In the genomic region with DNA sequence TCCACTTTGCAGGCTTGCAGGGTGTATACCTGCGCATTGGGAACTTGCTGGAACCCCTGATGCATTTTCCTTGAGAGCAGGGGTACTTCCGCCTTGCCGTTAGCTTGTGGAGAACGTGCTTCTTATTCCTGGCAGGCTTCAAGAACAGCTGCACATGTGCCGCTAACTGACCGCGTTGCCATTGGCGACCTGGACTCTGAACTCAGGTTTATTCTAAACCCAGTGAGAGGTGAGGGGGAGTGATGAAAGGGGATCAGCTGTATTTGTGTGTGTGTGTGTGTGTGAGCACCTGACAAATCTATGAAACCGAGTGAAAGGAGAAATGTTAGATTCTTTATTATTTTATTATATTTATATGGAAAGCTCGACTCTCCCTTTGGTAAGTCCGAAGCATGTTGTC, we compare ENCODE assay signal across 22 cellular contexts.
DNase-seq lines count a peak whose midpoint lies in the region; ATAC-seq, FAIRE-seq and TF ChIP-seq lines count a peak whose summit lies in the region.
"Had no signal": no experiment of that assay in that cellular context is flagged by ENCODE, and none has a peak within 500 bp of the region (broad histone marks: within the 10 kb centered on the region; RNA-seq: fewer than 3 reads in every experiment).

No MANE protein-coding gene starts in this region.

- H3K4me2 ChIP-seq in HepG2 (ENCODE audit: low read depth, low read length), result no peak overlapping the region; the same call in 1 of the 2 replicates
- H3K4me2 ChIP-seq: SK-N-SH had no signal

- H3K79me2 ChIP-seq in HepG2 (ENCODE audit: insufficient read depth, low read length), result no peaks in the 10 kb centered on the region

- DNase-seq in NCI-H82 (lab: John Stamatoyannopoulos, UW) (peak; percentile 28), NCI-H82 treated with DMSO at 0.1 percent for 48 hours (lab: John Stamatoyannopoulos, UW; ENCODE audit: unreplicated experiment) (no peak), NCI-H69 (lab: John Stamatoyannopoulos, UW) (peak; percentile 15), HepG2 (ENCODE audit: low spot score) (peak; percentile 76), upper lobe of left lung (no peak)
- no peak for DNase-seq in activated CD4-positive, alpha-beta T cell treated with anti-CD3 and anti-CD28 coated beads for 4 hours
- DNase-seq: ACHN; AML-193; GDM1; GM23248; KBM-7; MV-4-11; NCI-H1694; NCI-H446; NK-92 treated with Interleukin-12 subunit alpha and Interleukin-12 subunit beta, amount 100 ng/mL, for 24 hours; SHP77; SK-N-SH; T-helper 1 cell had no signal

- H3K9me3 ChIP-seq in HepG2 (ENCODE audit: low read length), result no peaks in the 10 kb centered on the region
- H3K9me3 ChIP-seq in upper lobe of left lung, result no peaks in the 10 kb centered on the region
- H3K9me3 ChIP-seq: SK-N-SH had no signal

- H3K27ac ChIP-seq in HepG2 (ENCODE audit: extremely low read length, insufficient read depth, low read length), result peak overlapping the region; percentile 11
- no peak overlapping the region for H3K27ac ChIP-seq in upper lobe of left lung
- H3K27ac ChIP-seq: GM23248 had no signal

- TF ChIP-seq CTCF in HepG2 (CRISPR knock-in tag; IDR thresholded peaks at IDR 0.05) (no peak), upper lobe of left lung (IDR thresholded peaks at IDR 0.05) (no peak)

- TF ChIP-seq POLR2A in HepG2 (IDR thresholded peaks at IDR 0.05; ENCODE audit: insufficient read depth in 1 of 2, low read depth in 2 of 2, low read length in 2 of 2), result no peak
- no peak for TF ChIP-seq POLR2A in upper lobe of left lung (IDR thresholded peaks at IDR 0.05)

- H2AFZ ChIP-seq in HepG2 (ENCODE audit: low read length), result no peak overlapping the region
- H2AFZ ChIP-seq: GM23248 had no signal

- H3K27me3 ChIP-seq in HepG2 (ENCODE audit: control insufficient read depth in 1 of 2, insufficient read depth in 2 of 2, low read length in 2 of 2) (no peaks in the 10 kb centered on the region), upper lobe of left lung (no peaks in the 10 kb centered on the region)

- peak; percentile 51 for FAIRE-seq in HepG2 (lab: Jason Lieb, UNC)
- FAIRE-seq: GM12891, GM18507 had no signal

- ATAC-seq in HepG2 (peak; percentile 91), HG03280 (IDR thresholded peaks at IDR 0.05; ENCODE audit: unreplicated experiment) (no peak), upper lobe of left lung (ENCODE audit: low FRiP score in 2 of 2) (no peak)
- ATAC-seq: HCT116 had no signal

- 28% methylated on average over 7 of the region's 11 CpGs for WGBS in HepG2 (ENCODE audit: low lambda C conversion rate)
- WGBS in upper lobe of left lung, 2 donors, result 85 to 88% methylated on average over 11 of the region's 11 CpGs

- CTCF ChIA-PET in HepG2 (lab: Yijun Ruan, JAX; ENCODE audit: low intra/inter-chr PET ratio, low total read pairs), result no interaction called here

- H3K9ac ChIP-seq in HepG2 (ENCODE audit: insufficient read depth, low read depth, low read length), result no peak overlapping the region
- H3K9ac ChIP-seq: GM23248, SK-N-SH had no signal

- H3K36me3 ChIP-seq in HepG2 (replicated peaks in 1 of 2; ENCODE audit: control insufficient read depth in 1 of 2, insufficient read depth in 2 of 2, low read length in 2 of 2), result peaks cover 3 to 17% of the 10 kb centered on the region in 2 experiments; a peak in 3 of 5 replicates
- peaks cover 0 to 5% (median 0%) of the 10 kb centered on the region in 4 donors for H3K36me3 ChIP-seq in upper lobe of left lung

- no peak for TF ChIP-seq RAD21 in HepG2 (CRISPR knock-in tag; IDR thresholded peaks at IDR 0.05)

- intact Hi-C loops in HepG2 (cut with micrococcal nuclease; ENCODE audit: unreplicated experiment), result no loop called here

- POLR2A ChIA-PET in HepG2 (lab: Yijun Ruan, JAX), result no interaction called here

- 0 out of 4 replicates have a peak, but pooled peaks of 1 of the 2 experiments have one; percentile 7 for TF ChIP-seq EP300 in HepG2 (IDR thresholded peaks at IDR 0.05; ENCODE audit: low read depth in 2 of 2, low read length in 2 of 2)
- no peak for TF ChIP-seq EP300 in HepG2 (CRISPR knock-in tag; IDR thresholded peaks at IDR 0.05; ENCODE audit: borderline replicate concordance)
- TF ChIP-seq EP300 in upper lobe of left lung (IDR thresholded peaks at IDR 0.05), result no peak

- no peaks in the 10 kb centered on the region for H4K20me1 ChIP-seq in HepG2 (ENCODE audit: insufficient read depth, low read length)

- BruUV-seq in HepG2 (replicated peaks; lab: Mats Ljungman, UMichigan), result no TSS peak

- peaks cover 16% of the 10 kb centered on the region for H3K4me1 ChIP-seq in HepG2 (ENCODE audit: insufficient read depth, low read length)
- H3K4me1 ChIP-seq in upper lobe of left lung, result no peaks in the 10 kb centered on the region

- in situ Hi-C loops in HepG2 (cut with HindIII; ENCODE audit: extremely low pct_ligation_motif_present, low pct_unique_long_range_greater_than_20kb), result no loop called here

- H3K4me3 ChIP-seq in HepG2 (replicated peaks in 1 of 3; ENCODE audit: insufficient read depth in 1 of 3, low read depth in 2 of 3, low read length in 3 of 3), result no peak overlapping the region
- H3K4me3 ChIP-seq in upper lobe of left lung, result no peak overlapping the region
- H3K4me3 ChIP-seq: GM23248 had no signal

TF ChIP-seq in HepG2, 621 proteins besides CTCF, POLR2A, EP300 and RAD21 (continues in another document):
- TF ChIP-seq, protein P1, sequence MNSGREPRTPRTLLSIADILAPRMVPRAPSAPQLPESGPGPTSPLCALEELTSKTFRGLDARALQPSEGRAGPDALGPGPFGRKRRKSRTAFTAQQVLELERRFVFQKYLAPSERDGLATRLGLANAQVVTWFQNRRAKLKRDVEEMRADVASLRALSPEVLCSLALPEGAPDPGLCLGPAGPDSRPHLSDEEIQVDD (CRISPR knock-in tag; IDR thresholded peaks at IDR 0.05; ENCODE audit: borderline replicate concordance), result no peak
- TF ChIP-seq CEBPB (IDR thresholded peaks at IDR 0.05; ENCODE audit: borderline replicate concordance, low read depth, low read length) (no peak), FOXP1 (IDR thresholded peaks at IDR 0.05) (no peak), FOXP1 (CRISPR knock-in tag; IDR thresholded peaks at IDR 0.05) (0 out of 2 replicates have a peak, but pooled peaks have one; percentile 5), ZNF556 (CRISPR knock-in tag; IDR thresholded peaks at IDR 0.05; ENCODE audit: borderline replicate concordance) (no peak), ZNF781 (CRISPR knock-in tag; IDR thresholded peaks at IDR 0.05; ENCODE audit: borderline replicate concordance, not compliant biosample characterization) (no peak), EZH2 (conservative IDR thresholded peaks at IDR 0.05; ENCODE audit: low read depth, low read length) (no peak), ZNF484 (CRISPR knock-in tag; IDR thresholded peaks at IDR 0.05; ENCODE audit: borderline replicate concordance, low read depth) (no peak), ZSCAN25 (CRISPR knock-in tag; IDR thresholded peaks at IDR 0.05) (no peak), ZFP41 (CRISPR knock-in tag; IDR thresholded peaks at IDR 0.05; ENCODE audit: borderline replicate concordance) (no peak), ZNF430 (CRISPR knock-in tag; IDR thresholded peaks at IDR 0.05) (no peak), TAF15 (IDR thresholded peaks at IDR 0.05; ENCODE audit: low read depth, low read length, poor library complexity, severe bottlenecking) (no peak), BHLHE40 (IDR thresholded peaks at IDR 0.05; ENCODE audit: low read length) (peak; percentile 69), NCOR1 (IDR thresholded peaks at IDR 0.05; ENCODE audit: borderline replicate concordance, low read length) (peak; percentile 44; the same call in 1 of the 2 replicates), ZSCAN21 (CRISPR knock-in tag; IDR thresholded peaks at IDR 0.05; ENCODE audit: borderline replicate concordance) (no peak), ZNF34 (CRISPR knock-in tag; IDR thresholded peaks at IDR 0.05; ENCODE audit: borderline replicate concordance) (no peak)
- TF ChIP-seq, protein P2, sequence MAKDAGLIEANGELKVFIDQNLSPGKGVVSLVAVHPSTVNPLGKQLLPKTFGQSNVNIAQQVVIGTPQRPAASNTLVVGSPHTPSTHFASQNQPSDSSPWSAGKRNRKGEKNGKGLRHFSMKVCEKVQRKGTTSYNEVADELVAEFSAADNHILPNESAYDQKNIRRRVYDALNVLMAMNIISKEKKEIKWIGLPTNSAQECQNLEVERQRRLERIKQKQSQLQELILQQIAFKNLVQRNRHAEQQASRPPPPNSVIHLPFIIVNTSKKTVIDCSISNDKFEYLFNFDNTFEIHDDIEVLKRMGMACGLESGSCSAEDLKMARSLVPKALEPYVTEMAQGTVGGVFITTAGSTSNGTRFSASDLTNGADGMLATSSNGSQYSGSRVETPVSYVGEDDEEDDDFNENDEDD (CRISPR knock-in tag; IDR thresholded peaks at IDR 0.05; ENCODE audit: borderline replicate concordance), result peak; percentile 58; the same call in 1 of the 2 replicates

Comparison
In these comparisons a context has a peak if more than half of its experiments do, and no peak if none do; other contexts are left out.
1. DNase-seq: peak in NCI-H82 (single experiment), NCI-H69 (single experiment) and HepG2 (single experiment); none in NCI-H82 treated with DMSO at 0.1 percent for 48 hours (single experiment), activated CD4-positive, alpha-beta T cell treated with anti-CD3 and anti-CD28 coated beads for 4 hours (0 of 2) and upper lobe of left lung (0 of 2).